ENCODE assay signal across 8 cellular contexts in the genomic region with DNA sequence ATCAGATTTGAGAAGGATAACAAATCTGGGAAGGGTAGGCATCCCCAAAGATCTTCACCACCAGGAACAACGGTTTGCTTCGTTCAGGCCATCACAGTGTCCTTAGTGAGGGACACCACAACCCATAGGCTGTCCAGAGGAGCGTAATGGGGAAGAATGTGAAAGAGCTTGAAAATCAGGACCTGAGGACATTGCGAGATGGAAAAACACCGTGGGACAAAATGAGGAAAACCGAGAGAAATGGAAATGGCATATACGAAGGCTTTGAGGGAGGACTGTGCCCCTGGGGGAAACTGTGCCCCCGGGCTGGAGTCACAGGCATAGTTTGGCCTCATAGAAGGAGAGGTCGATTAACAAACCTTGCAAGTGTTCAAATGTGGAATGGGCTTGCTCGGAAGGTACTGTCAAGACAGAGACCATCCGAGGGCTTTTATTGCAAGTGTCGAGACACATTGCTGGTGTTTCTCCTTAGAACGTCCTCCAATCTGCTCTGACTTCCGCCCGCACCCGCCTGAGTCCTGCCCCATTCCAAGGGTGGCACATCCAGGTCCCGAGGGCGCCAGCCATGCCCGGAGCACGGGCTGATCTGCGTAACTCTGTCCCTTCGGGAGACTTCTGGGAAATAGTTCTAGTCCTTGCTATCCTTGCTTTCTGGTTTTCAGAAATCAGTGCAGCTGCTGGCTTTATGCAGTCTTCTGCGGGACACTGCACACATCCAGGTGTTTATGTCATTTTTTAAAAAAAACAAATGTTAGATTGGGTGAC. TPM values are rescaled to one million over a fixed set of nuclear protein-coding genes. Genes with fewer than 3 reads are reported as not detected.
DNase-seq lines count a peak whose midpoint lies in the region; ATAC-seq, FAIRE-seq and TF ChIP-seq lines count a peak whose summit lies in the region.

No MANE protein-coding gene starts in this region.

- H3K27ac ChIP-seq in mucosa of rectum (ENCODE audit: low read depth in 2 of 2, low read length in 2 of 2), result peak overlapping the region; percentile 97 to 98
- H3K27ac ChIP-seq in temporal lobe (ENCODE audit: low read depth, low read length), result peak overlapping the region; percentile 56

- DNase-seq in H54 (ENCODE audit: insufficient read length, low spot score) (peak; percentile 16), NCI-H1092 (lab: John Stamatoyannopoulos, UW) (peak; percentile 4), mesenteric fat pad (ENCODE audit: low spot score) (no peak)
- peak; percentile 32 for DNase-seq in activated CD8-positive, alpha-beta T cell treated with anti-CD3 and anti-CD28 coated beads, Interleukin-2, amount 10 ng/mL, durations not matched to agents 7 days and 5 days

- peak; percentile 62 for FAIRE-seq in H54 (lab: Jason Lieb, UNC)

- ATAC-seq in activated CD8-positive, alpha-beta T cell treated with anti-CD3 and anti-CD28 coated beads, Interleukin-2, amount 10 ng/mL, durations not matched to agents 7 days and 5 days, result peak; percentile 15
- peak; percentile 63 for ATAC-seq in esophagus mucosa

- peak overlapping the region; percentile 72 to 96 for H3K4me3 ChIP-seq in mucosa of rectum (ENCODE audit: low read length in 2 of 2)

- no peaks in the 10 kb centered on the region for H3K27me3 ChIP-seq in mucosa of rectum (ENCODE audit: control insufficient read depth in 2 of 2, insufficient read depth in 2 of 2, low read length in 2 of 2)

- H3K4me1 ChIP-seq in ES-I3 (ENCODE audit: insufficient read depth, low read length) (no peaks in the 10 kb centered on the region), mucosa of rectum (ENCODE audit: control insufficient read depth in 2 of 2, insufficient read depth in 2 of 2, low read length in 2 of 2) (peaks cover 9 to 10% of the 10 kb centered on the region in 2 donors)

- CTCF ChIA-PET in activated CD8-positive, alpha-beta T cell treated with anti-CD3 and anti-CD28 coated beads, Interleukin-2, amount 10 ng/mL, durations not matched to agents 7 days and 5 days (lab: Charles Lee), result interaction anchor here (0.9 to 1.2 kb wide), 2 partner anchors 45 to 119 kb away, joined by 3 to 4 read pairs; a partner anchor contains a TSS

- no peaks in the 10 kb centered on the region for H3K36me3 Mint-ChIP-seq in activated CD8-positive, alpha-beta T cell treated with anti-CD3 and anti-CD28 coated beads, Interleukin-2, amount 10 ng/mL, durations not matched to agents 7 days and 5 days (ENCODE audit: low read depth)

- H3K4me3 Mint-ChIP-seq in activated CD8-positive, alpha-beta T cell treated with anti-CD3 and anti-CD28 coated beads, Interleukin-2, amount 10 ng/mL, durations not matched to agents 7 days and 5 days, result peak overlapping the region; percentile 84

- peaks cover 16% of the 10 kb centered on the region for H3K4me1 Mint-ChIP-seq in activated CD8-positive, alpha-beta T cell treated with anti-CD3 and anti-CD28 coated beads, Interleukin-2, amount 10 ng/mL, durations not matched to agents 7 days and 5 days (ENCODE audit: low read depth)

- H3K27me3 Mint-ChIP-seq in activated CD8-positive, alpha-beta T cell treated with anti-CD3 and anti-CD28 coated beads, Interleukin-2, amount 10 ng/mL, durations not matched to agents 7 days and 5 days (ENCODE audit: low read depth), result peaks cover 23% of the 10 kb centered on the region

- H3K9me3 Mint-ChIP-seq in activated CD8-positive, alpha-beta T cell treated with anti-CD3 and anti-CD28 coated beads, Interleukin-2, amount 10 ng/mL, durations not matched to agents 7 days and 5 days (ENCODE audit: insufficient read depth), result no peaks in the 10 kb centered on the region

- H3K36me3 ChIP-seq in ES-I3 (ENCODE audit: insufficient read depth, low read length) (no peaks in the 10 kb centered on the region), mucosa of rectum (ENCODE audit: control insufficient read depth in 2 of 2, insufficient read depth in 2 of 2, low read length in 2 of 2) (no peaks in the 10 kb centered on the region)

- peak overlapping the region; percentile 82 for H3K27ac Mint-ChIP-seq in activated CD8-positive, alpha-beta T cell treated with anti-CD3 and anti-CD28 coated beads, Interleukin-2, amount 10 ng/mL, durations not matched to agents 7 days and 5 days

- POLR2A ChIA-PET in activated CD8-positive, alpha-beta T cell treated with anti-CD3 and anti-CD28 coated beads, Interleukin-2, amount 10 ng/mL, durations not matched to agents 7 days and 5 days (lab: Charles Lee), result interaction anchor here (0.6 kb wide), 1 partner anchor 17 kb away, joined by 3 read pairs; no protein-coding TSS in a partner anchor

- H3K9me3 ChIP-seq in ES-I3 (ENCODE audit: control insufficient read depth, insufficient read depth, low read length) (no peaks in the 10 kb centered on the region), mucosa of rectum (ENCODE audit: control insufficient read depth in 2 of 2, low read length in 2 of 2) (no peaks in the 10 kb centered on the region)

- peak overlapping the region; percentile 84 for H3K9ac ChIP-seq in ES-I3 (ENCODE audit: low read depth, low read length)
- H3K9ac ChIP-seq in mucosa of rectum (ENCODE audit: low read depth in 1 of 2, low read length in 2 of 2), result peak overlapping the region; percentile 78 to 96

- no peak for TF ChIP-seq POLR2A in H54 (IDR thresholded peaks at IDR 0.05; ENCODE audit: low read depth, low read length)

RNA-seq across cellular contexts. Expression of a gene that starts 0.9 kb away (rescaled TPM):
- 1 to 10 TPM; 5.1 to 5.5 TPM for total RNA-seq in activated CD8-positive, alpha-beta T cell treated with anti-CD3 and anti-CD28 coated beads, Interleukin-2, amount 10 ng/mL, durations not matched to agents 7 days and 5 days
- 21.6 TPM for total RNA-seq in esophagus mucosa
- total RNA-seq in temporal lobe, result 18.7 TPM
- 24.1 TPM for total RNA-seq in mesenteric fat pad

RNA-seq across cellular contexts. Expression of a gene that starts 51.1 kb away (rescaled TPM):
- total RNA-seq in activated CD8-positive, alpha-beta T cell treated with anti-CD3 and anti-CD28 coated beads, Interleukin-2, amount 10 ng/mL, durations not matched to agents 7 days and 5 days, result not detected
- total RNA-seq in esophagus mucosa (not detected), temporal lobe (2.0 TPM), mesenteric fat pad (not detected)
